Comparison of ENCODE assay signal across 26 cellular contexts in genomic region chrX:139170526-139171173, GRCh38.
"Had no signal": no experiment of that assay in that cellular context is flagged by ENCODE, and none has a peak within 500 bp of the region (broad histone marks: within the 10 kb centered on the region; RNA-seq: fewer than 3 reads in every experiment).

No MANE protein-coding gene starts in this region.

- H3K4me1 ChIP-seq: neural progenitor cell, parathyroid adenoma, right lobe of liver, sigmoid colon, stomach, thyroid gland, tibial nerve, upper lobe of left lung, vagina had no signal

- H3K9me3 ChIP-seq: ovary, psoas muscle, right lobe of liver, sigmoid colon, thoracic aorta, thyroid gland, tibial nerve, upper lobe of left lung, vagina had no signal

- H3K4me3 ChIP-seq: neural progenitor cell, ovary, psoas muscle, right lobe of liver, sigmoid colon, stomach, thoracic aorta, thyroid gland, tibial nerve, upper lobe of left lung, vagina had no signal

- H3K27ac ChIP-seq: neural progenitor cell, ovary, parathyroid adenoma, psoas muscle, right lobe of liver, sigmoid colon, stomach, thoracic aorta, thyroid gland, tibial nerve, upper lobe of left lung, vagina had no signal

- H3K27me3 ChIP-seq: neural progenitor cell, ovary, right lobe of liver, sigmoid colon, stomach, thyroid gland, tibial nerve, upper lobe of left lung, vagina had no signal

- DNase-seq: nephron progenitor cell; occipital lobe; ovary; posterior cingulate gyrus; psoas muscle; right cardiac atrium; right lobe of liver; sigmoid colon; small intestine; stimulated activated CD4-positive, alpha-beta T cell treated with anti-CD3 and anti-CD28 coated beads, Interleukin-15, amount 100 ng/mL, for 24 hours; stimulated activated CD4-positive, alpha-beta T cell treated with anti-CD3 and anti-CD28 coated beads, Interleukin-2, amount 100 ng/mL, for 24 hours; stimulated activated CD4-positive, alpha-beta T cell treated with anti-CD3 and anti-CD28 coated beads, Interleukin-2, amount 100 ng/mL, for 48 hours; stimulated activated CD4-positive, alpha-beta T cell treated with anti-CD3 and anti-CD28 coated beads, Interleukin-4, amount 100 ng/mL, for 24 hours; stimulated activated naive B cell treated with anti-CD40 and anti-IgM and Interleukin-4, amounts not matched to agents 10 μg/mL and 1 μg/mL and 100 μg/mL, for 72 hours; stimulated activated naive CD4-positive, alpha-beta T cell treated with Interleukin-2 at 50 U/mL for 16 hours; stomach; thyroid gland; trophoblast cell; upper lobe of left lung had no signal

- H3K36me3 ChIP-seq: neural progenitor cell, ovary, right lobe of liver, sigmoid colon, stomach, thoracic aorta, thyroid gland, tibial nerve, upper lobe of left lung, vagina had no signal

- ATAC-seq: natural killer cell treated with Interleukin-12 subunit alpha and Interleukin-12 subunit beta and Interleukin-15 and Interleukin-18, amount 100 ng/mL, for 72 hours; right cardiac atrium; right lobe of liver; stimulated activated effector memory CD8-positive, alpha-beta T cell treated with anti-CD3 and anti-CD28 coated beads, Interleukin-12 subunit alpha, Interleukin-12 subunit beta, amount 100 ng/mL, for 72 hours; stimulated activated naive B cell treated with anti-CD40 and anti-IgM and Interleukin-4, amounts not matched to agents 10 μg/mL and 1 μg/mL and 100 μg/mL, for 72 hours had no signal
